In the genomic region with DNA sequence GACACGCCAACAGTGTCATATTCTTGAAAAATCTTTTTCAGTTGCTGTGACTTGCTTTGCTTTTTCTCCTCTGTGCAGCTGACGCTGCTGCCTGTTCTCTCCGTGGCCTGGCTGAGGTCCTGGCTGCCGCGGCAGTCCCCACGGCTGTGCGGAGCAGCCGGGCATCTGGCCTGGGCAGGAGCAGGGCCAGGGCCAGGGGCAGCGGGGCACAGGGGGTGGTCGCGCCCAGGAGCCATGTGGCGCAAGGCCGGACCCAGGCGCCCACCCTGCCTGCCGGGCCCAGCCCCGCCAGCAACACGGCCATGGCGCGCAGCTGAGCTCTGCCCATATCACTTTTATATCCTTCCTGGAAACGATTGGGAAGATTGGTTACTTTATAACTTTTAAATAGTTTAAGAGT, we compare ENCODE assay signal across 17 cellular contexts.
DNase-seq lines count a peak whose midpoint lies in the region; ATAC-seq and TF ChIP-seq lines count a peak whose summit lies in the region.
"Had no signal": no experiment of that assay in that cellular context is flagged by ENCODE, and none has a peak within 500 bp of the region (broad histone marks: within the 10 kb centered on the region; RNA-seq: fewer than 3 reads in every experiment).

No MANE protein-coding gene starts in this region.

- peak; percentile 19 to 56 for ATAC-seq in natural killer cell treated with Interleukin-12 subunit alpha and Interleukin-12 subunit beta and Interleukin-15 and Interleukin-18, amount 100 ng/mL, for 72 hours
- ATAC-seq in natural killer cell (no peak), psoas muscle (peak in 1 of 4 donors; percentile 43)
- ATAC-seq in stimulated activated memory B cell treated with anti-CD40 and anti-IgM and Interleukin-4, amounts not matched to agents 10 μg/mL and 1 μg/mL and 100 μg/mL, for 72 hours, result peak; percentile 25

- H3K4me1 Mint-ChIP-seq in natural killer cell treated with Interleukin-12 subunit alpha and Interleukin-12 subunit beta and Interleukin-15 and Interleukin-18, amount 100 ng/mL, for 72 hours (ENCODE audit: low read depth in 2 of 2), result peaks cover 8 to 30% of the 10 kb centered on the region in 2 donors
- peaks cover 0 to 9% of the 10 kb centered on the region in 2 donors for H3K4me1 Mint-ChIP-seq in natural killer cell
- H3K4me1 Mint-ChIP-seq in stimulated activated memory B cell treated with anti-CD40 and anti-IgM and Interleukin-4, amounts not matched to agents 10 μg/mL and 1 μg/mL and 100 μg/mL, for 72 hours, result peaks cover 40% of the 10 kb centered on the region

- no peaks in the 10 kb centered on the region for H3K4me1 ChIP-seq in psoas muscle

- H3K27ac Mint-ChIP-seq in natural killer cell treated with Interleukin-12 subunit alpha and Interleukin-12 subunit beta and Interleukin-15 and Interleukin-18, amount 100 ng/mL, for 72 hours, result no peak overlapping the region
- H3K27ac Mint-ChIP-seq in natural killer cell, result no peak overlapping the region
- H3K27ac Mint-ChIP-seq in stimulated activated memory B cell treated with anti-CD40 and anti-IgM and Interleukin-4, amounts not matched to agents 10 μg/mL and 1 μg/mL and 100 μg/mL, for 72 hours, result no peak overlapping the region
- H3K27ac Mint-ChIP-seq: CD14-positive monocyte; CD4-positive, alpha-beta memory T cell had no signal

- TF ChIP-seq CTCF in natural killer cell (IDR thresholded peaks at IDR 0.05) (no peak), psoas muscle (IDR thresholded peaks at IDR 0.05) (no peak)

- no peak overlapping the region for H3K27ac ChIP-seq in psoas muscle
- H3K27ac ChIP-seq: BLaER1, GM23248 had no signal

- no peak overlapping the region for H3K4me3 Mint-ChIP-seq in natural killer cell treated with Interleukin-12 subunit alpha and Interleukin-12 subunit beta and Interleukin-15 and Interleukin-18, amount 100 ng/mL, for 72 hours
- no peak overlapping the region for H3K4me3 Mint-ChIP-seq in natural killer cell
- H3K4me3 Mint-ChIP-seq in stimulated activated memory B cell treated with anti-CD40 and anti-IgM and Interleukin-4, amounts not matched to agents 10 μg/mL and 1 μg/mL and 100 μg/mL, for 72 hours, result no peak overlapping the region
- H3K4me3 Mint-ChIP-seq: CD14-positive monocyte; CD4-positive, alpha-beta memory T cell; H9 had no signal

- peaks cover 14 to 20% of the 10 kb centered on the region in 2 donors for H3K27me3 Mint-ChIP-seq in natural killer cell treated with Interleukin-12 subunit alpha and Interleukin-12 subunit beta and Interleukin-15 and Interleukin-18, amount 100 ng/mL, for 72 hours
- peaks cover 24 to 32% of the 10 kb centered on the region in 2 donors for H3K27me3 Mint-ChIP-seq in natural killer cell (ENCODE audit: low read depth in 2 of 2)
- peaks cover 32% of the 10 kb centered on the region for H3K27me3 Mint-ChIP-seq in stimulated activated memory B cell treated with anti-CD40 and anti-IgM and Interleukin-4, amounts not matched to agents 10 μg/mL and 1 μg/mL and 100 μg/mL, for 72 hours

- no peaks in the 10 kb centered on the region for H3K36me3 ChIP-seq in psoas muscle (ENCODE audit: insufficient read depth in 1 of 2, low read depth in 1 of 2)
- H3K36me3 ChIP-seq: BLaER1 had no signal

- H3K4me3 ChIP-seq in psoas muscle, result peak overlapping the region; percentile 51
- H3K4me3 ChIP-seq: BLaER1, GM23248 had no signal

- H3K27me3 ChIP-seq in psoas muscle (ENCODE audit: insufficient read depth in 3 of 3, low read length in 2 of 3), result no peaks in the 10 kb centered on the region
- H3K27me3 ChIP-seq: BLaER1 had no signal

- WGBS in psoas muscle, 3 donors, result 27 to 44% (median 37%) methylated on average over 20 of the region's 20 CpGs

- H3K36me3 Mint-ChIP-seq in natural killer cell treated with Interleukin-12 subunit alpha and Interleukin-12 subunit beta and Interleukin-15 and Interleukin-18, amount 100 ng/mL, for 72 hours, result no peaks in the 10 kb centered on the region
- no peaks in the 10 kb centered on the region for H3K36me3 Mint-ChIP-seq in natural killer cell
- no peaks in the 10 kb centered on the region for H3K36me3 Mint-ChIP-seq in stimulated activated memory B cell treated with anti-CD40 and anti-IgM and Interleukin-4, amounts not matched to agents 10 μg/mL and 1 μg/mL and 100 μg/mL, for 72 hours
- H3K36me3 Mint-ChIP-seq: CD14-positive monocyte; CD4-positive, alpha-beta memory T cell had no signal

- H3K9me3 Mint-ChIP-seq in natural killer cell treated with Interleukin-12 subunit alpha and Interleukin-12 subunit beta and Interleukin-15 and Interleukin-18, amount 100 ng/mL, for 72 hours, result no peaks in the 10 kb centered on the region
- H3K9me3 Mint-ChIP-seq in natural killer cell, result no peaks in the 10 kb centered on the region
- no peaks in the 10 kb centered on the region for H3K9me3 Mint-ChIP-seq in stimulated activated memory B cell treated with anti-CD40 and anti-IgM and Interleukin-4, amounts not matched to agents 10 μg/mL and 1 μg/mL and 100 μg/mL, for 72 hours
- H3K9me3 Mint-ChIP-seq: CD14-positive monocyte; CD4-positive, alpha-beta memory T cell; H9 had no signal

- no peaks in the 10 kb centered on the region for H3K9me3 ChIP-seq in psoas muscle
- H3K9me3 ChIP-seq: BLaER1 had no signal

- intact Hi-C loops in natural killer cell (cut with micrococcal nuclease), result no loop called here
- intact Hi-C loops in psoas muscle (cut with DNase I), result no loop called here

- no peak for DNase-seq in natural killer cell treated with Interleukin-12 subunit alpha and Interleukin-12 subunit beta and Interleukin-15 and Interleukin-18, amount 100 ng/mL, for 72 hours (ENCODE audit: low spot score)
- DNase-seq in natural killer cell (no peak), myocyte (ENCODE audit: low read depth) (peak; percentile 26), psoas muscle (no peak), NOMO-1 treated with dmso at 0.1 percent for 144 hours (lab: John Stamatoyannopoulos, UW; ENCODE audit: unreplicated experiment) (no peak), midbrain (lab: John Stamatoyannopoulos, UW) (no peak), SKM-1 treated with dmso at 0.1 percent for 144 hours (lab: John Stamatoyannopoulos, UW; ENCODE audit: unreplicated experiment) (no peak)
- DNase-seq: 8988T; CD4-positive, alpha-beta memory T cell; DMS153; DMS79; GDM1; GM23248; H9 had no signal

Comparison
In these comparisons a context has a peak if more than half of its experiments do, and no peak if none do; other contexts are left out.
1. ATAC-seq: peak in natural killer cell treated with Interleukin-12 subunit alpha and Interleukin-12 subunit beta and Interleukin-15 and Interleukin-18, amount 100 ng/mL, for 72 hours (2 of 2) and stimulated activated memory B cell treated with anti-CD40 and anti-IgM and Interleukin-4, amounts not matched to agents 10 μg/mL and 1 μg/mL and 100 μg/mL, for 72 hours (single experiment); none in natural killer cell (0 of 3).